In the genomic region with DNA sequence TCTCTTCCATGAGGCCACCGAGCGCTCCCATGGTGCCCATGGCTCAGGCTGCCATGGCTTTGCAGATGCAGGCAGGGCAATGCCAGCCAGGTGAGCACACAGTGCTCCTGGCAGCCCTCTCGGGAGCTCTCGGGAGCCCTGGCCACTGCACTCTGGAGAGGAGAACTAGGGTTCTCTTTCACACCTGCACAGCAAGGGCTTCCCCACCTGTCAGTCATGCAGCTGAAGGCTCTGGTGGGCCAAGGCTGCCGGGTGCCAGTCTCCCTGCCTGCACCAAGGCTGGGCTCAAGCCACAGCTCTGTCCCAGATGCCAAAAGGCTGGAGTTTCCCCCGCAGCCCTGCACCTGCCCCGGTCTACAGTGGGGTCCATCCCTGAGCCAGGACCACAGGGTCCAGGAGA, we compare ENCODE assay signal across 29 cellular contexts.
"Had no signal": no experiment of that assay in that cellular context is flagged by ENCODE, and none has a peak within 500 bp of the region (broad histone marks: within the 10 kb centered on the region; RNA-seq: fewer than 3 reads in every experiment).

No MANE protein-coding gene starts in this region.

- H3K4me1 ChIP-seq: Peyer's patch had no signal

- H3K9me3 ChIP-seq: MG63, Peyer's patch had no signal

- H3K27me3 ChIP-seq: MG63, Peyer's patch had no signal

- H3K27ac Mint-ChIP-seq: activated CD8-positive, alpha-beta T cell treated with anti-CD3 and anti-CD28 coated beads, Interleukin-2, amount 10 ng/mL, durations not matched to agents 7 days and 5 days; activated naive CD4-positive, alpha-beta T cell treated with anti-CD3 and anti-CD28 coated beads, Interleukin-2, amount 50 U/mL, for 24 hours; activated T-helper 1 cell treated with anti-CD3 and anti-CD28 coated beads, Interleukin-12 subunit alpha, Interleukin-12 subunit beta, Interleukin-2, Interleukin-4 antibody, amounts not matched to agents 30 ng/mL and 10 ng/mL and 1 ng/mL, durations not matched to agents 14 hours and 24 hours and 36 hours had no signal

- H3K4me3 ChIP-seq: MG63, Peyer's patch had no signal

- H3K27ac ChIP-seq: Peyer's patch, RWPE1, WERI-Rb-1 had no signal

- H3K36me3 ChIP-seq: MG63 had no signal

- H3K4me3 Mint-ChIP-seq: activated CD8-positive, alpha-beta T cell treated with anti-CD3 and anti-CD28 coated beads, Interleukin-2, amount 10 ng/mL, durations not matched to agents 7 days and 5 days; activated naive CD4-positive, alpha-beta T cell treated with anti-CD3 and anti-CD28 coated beads, Interleukin-2, amount 50 U/mL, for 24 hours; activated T-helper 1 cell treated with anti-CD3 and anti-CD28 coated beads, Interleukin-12 subunit alpha, Interleukin-12 subunit beta, Interleukin-2, Interleukin-4 antibody, amounts not matched to agents 30 ng/mL and 10 ng/mL and 1 ng/mL, durations not matched to agents 14 hours and 24 hours and 36 hours had no signal

- H3K9me3 Mint-ChIP-seq: activated naive CD4-positive, alpha-beta T cell treated with anti-CD3 and anti-CD28 coated beads, Interleukin-2, amount 50 U/mL, for 24 hours; activated T-helper 1 cell treated with anti-CD3 and anti-CD28 coated beads, Interleukin-12 subunit alpha, Interleukin-12 subunit beta, Interleukin-2, Interleukin-4 antibody, amounts not matched to agents 30 ng/mL and 10 ng/mL and 1 ng/mL, durations not matched to agents 14 hours and 24 hours and 36 hours had no signal

- DNase-seq: activated CD4-positive, alpha-beta T cell treated with anti-CD3 and anti-CD28 coated beads for 48 hours; activated CD4-positive, alpha-beta T cell treated with anti-CD3 and anti-CD28 coated beads, Interleukin-2, amount 50 U/mL, for 4 hours; activated CD8-positive, alpha-beta memory T cell treated with anti-CD3 and anti-CD28 coated beads, Interleukin-2, amount 50 U/mL, for 48 hours; activated CD8-positive, alpha-beta T cell treated with anti-CD3 and anti-CD28 coated beads, Interleukin-2, amount 10 ng/mL, durations not matched to agents 7 days and 5 days; activated effector memory CD4-positive, alpha-beta T cell treated with Interleukin-2 at 50 U/mL for 16 hours; activated naive CD4-positive, alpha-beta T cell; activated T-cell treated with anti-CD3 and anti-CD28 coated beads, Interleukin-2, amount 50 U/mL, for 1 hour; aorta; central memory CD4-positive, alpha-beta T cell; MG63; MV-4-11; NCI-H1092 treated with DMSO at 0.1 percent for 48 hours; NCI-H1417 treated with DMSO at 0.1 percent for 48 hours; NCI-H1694; NCI-H2029; NCI-H2107; NCI-H2171 treated with DMSO at 0.1 percent for 48 hours; NCI-H226; NCI-H526; NCI-H774; NK-92 treated with Interleukin-12 subunit alpha and Interleukin-12 subunit beta, amount 100 ng/mL, for 24 hours; Peyer's patch; SHP77 treated with DMSO at 0.1 percent for 48 hours; T-helper 1 cell; WERI-Rb-1 had no signal

- ATAC-seq: activated CD4-positive, CD25-positive, alpha-beta regulatory T cell treated with anti-CD3 and anti-CD28 coated beads, Interleukin-2, amount 50 U/mL, for 24 hours; activated CD8-positive, alpha-beta T cell treated with anti-CD3 and anti-CD28 coated beads, Interleukin-2, amount 10 ng/mL, durations not matched to agents 7 days and 5 days had no signal

- H3K27me3 Mint-ChIP-seq: activated naive CD4-positive, alpha-beta T cell treated with anti-CD3 and anti-CD28 coated beads, Interleukin-2, amount 50 U/mL, for 24 hours had no signal
